20 cellular contexts compared by ENCODE assay signal in genomic region chr1:170857955-170858354, GRCh38.
DNase-seq lines count a peak whose midpoint lies in the region; ATAC-seq and TF ChIP-seq lines count a peak whose summit lies in the region.
"Had no signal": no experiment of that assay in that cellular context is flagged by ENCODE, and none has a peak within 500 bp of the region (broad histone marks: within the 10 kb centered on the region; RNA-seq: fewer than 3 reads in every experiment).

No MANE protein-coding gene starts in this region.

- no peak overlapping the region for H3K27ac Mint-ChIP-seq in neural progenitor cell
- H3K27ac Mint-ChIP-seq: B cell; CD4-positive, CD25-positive, alpha-beta regulatory T cell; T-cell had no signal

- H3K79me2 ChIP-seq in neural progenitor cell (ENCODE audit: low read depth) (no peaks in the 10 kb centered on the region), Karpas-422 (ENCODE audit: low read length) (no peaks in the 10 kb centered on the region)

- H3K27me3 Mint-ChIP-seq in neural progenitor cell (ENCODE audit: insufficient read depth, low read depth), result no peaks in the 10 kb centered on the region
- H3K27me3 Mint-ChIP-seq: B cell; CD4-positive, CD25-positive, alpha-beta regulatory T cell had no signal

- H3K9me2 ChIP-seq in Karpas-422 (replicated peaks; ENCODE audit: insufficient read depth, low read length), result no peaks in the 10 kb centered on the region

- H3K27me3 ChIP-seq in neural progenitor cell (no peaks in the 10 kb centered on the region), Karpas-422 (ENCODE audit: low read length) (no peaks in the 10 kb centered on the region)

- H3K4me3 ChIP-seq in neural progenitor cell (no peak overlapping the region), Karpas-422 (ENCODE audit: low read length) (no peak overlapping the region)

- peaks cover 18% of the 10 kb centered on the region for H3K4me1 Mint-ChIP-seq in neural progenitor cell
- H3K4me1 Mint-ChIP-seq: B cell; CD4-positive, CD25-positive, alpha-beta regulatory T cell; T-cell had no signal

- H3K36me3 Mint-ChIP-seq in neural progenitor cell, result no peaks in the 10 kb centered on the region
- H3K36me3 Mint-ChIP-seq: CD4-positive, CD25-positive, alpha-beta regulatory T cell; T-cell had no signal

- H3K9ac ChIP-seq in neural progenitor cell (no peak overlapping the region), Karpas-422 (ENCODE audit: low read length) (no peak overlapping the region)

- H3K9me3 ChIP-seq in neural progenitor cell (ENCODE audit: low read depth) (no peaks in the 10 kb centered on the region), Karpas-422 (ENCODE audit: low read length) (no peaks in the 10 kb centered on the region)

- no peaks in the 10 kb centered on the region for H3K36me3 ChIP-seq in neural progenitor cell
- H3K36me3 ChIP-seq in Karpas-422 (ENCODE audit: insufficient read depth, low read length), result no peaks in the 10 kb centered on the region

- no peak for ATAC-seq in GM19023 (IDR thresholded peaks at IDR 0.05; ENCODE audit: unreplicated experiment)
- ATAC-seq: PC-3, T-cell had no signal

- H3K4me1 ChIP-seq in neural progenitor cell, result peaks cover 10% of the 10 kb centered on the region
- H3K4me1 ChIP-seq in Karpas-422 (ENCODE audit: low read length), result no peaks in the 10 kb centered on the region

- H2AFZ ChIP-seq in neural progenitor cell (replicated peaks) (no peak overlapping the region), Karpas-422 (ENCODE audit: low read length) (no peak overlapping the region)

- no peak for TF ChIP-seq CTCF in neural progenitor cell (IDR thresholded peaks at IDR 0.05)

- H3K4me2 ChIP-seq in neural progenitor cell (peak overlapping the region; percentile 38), Karpas-422 (ENCODE audit: low read depth, low read length, poor library complexity, severe bottlenecking) (no peak overlapping the region)

- H4K20me1 ChIP-seq in neural progenitor cell (ENCODE audit: low read depth), result no peaks in the 10 kb centered on the region
- no peaks in the 10 kb centered on the region for H4K20me1 ChIP-seq in Karpas-422 (ENCODE audit: insufficient read depth, low read depth, low read length)

- DNase-seq in DMS53 treated with DMSO at 0.1 percent for 48 hours (lab: John Stamatoyannopoulos, UW; ENCODE audit: unreplicated experiment) (peak; percentile 75), NCI-H1930 (lab: John Stamatoyannopoulos, UW) (peak; percentile 28 to 59), NCI-H774 (lab: John Stamatoyannopoulos, UW) (peak; percentile 33), neural progenitor cell (ENCODE audit: low spot score) (peak; percentile 13), RKO (ENCODE audit: low spot score) (no peak), AG08396 (ENCODE audit: low spot score) (no peak), Karpas-422 (no peak)
- DNase-seq: CD4-positive, CD25-positive, alpha-beta regulatory T cell; DMS79 treated with DMSO at 0.1 percent for 48 hours; H7; MM.1S; NCI-H1048; NCI-H2171; NCI-H345; NCI-H524; PC-3; SIG-M5; T-cell had no signal

- peaks cover 2% of the 10 kb centered on the region for H3K9me3 Mint-ChIP-seq in neural progenitor cell

- peaks cover 7% of the 10 kb centered on the region for H3F3A ChIP-seq in neural progenitor cell (ENCODE audit: low read depth)

- H3K27ac ChIP-seq in neural progenitor cell (peak overlapping the region; percentile 33), Karpas-422 (ENCODE audit: low read length) (no peak overlapping the region)

- no peak overlapping the region for H3K4me3 Mint-ChIP-seq in neural progenitor cell
- H3K4me3 Mint-ChIP-seq: B cell; CD4-positive, CD25-positive, alpha-beta regulatory T cell; T-cell had no signal

Comparison
In these comparisons a context has a peak if more than half of its experiments do, and no peak if none do; other contexts are left out.
1. DNase-seq: peak in DMS53 treated with DMSO at 0.1 percent for 48 hours (single experiment), NCI-H1930 (2 of 2), NCI-H774 (single experiment) and neural progenitor cell (single experiment); none in RKO (single experiment), AG08396 (single experiment) and Karpas-422 (single experiment).